ENCODE assay signal across 8 cellular contexts in genomic region chr6:73523434-73524123, GRCh38. TPM values are rescaled to one million over a fixed set of nuclear protein-coding genes. Genes with fewer than 3 reads are reported as not detected.
DNase-seq lines count a peak whose midpoint lies in the region; ATAC-seq and TF ChIP-seq lines count a peak whose summit lies in the region.

No MANE protein-coding gene starts in this region.

- no peak overlapping the region for H3K9ac ChIP-seq in SK-N-MC (ENCODE audit: insufficient read length)
- peak overlapping the region; percentile 90 for H3K9ac ChIP-seq in skeletal muscle satellite cell (ENCODE audit: low read depth, low read length)

- no peaks in the 10 kb centered on the region for H3K27me3 ChIP-seq in skeletal muscle satellite cell (ENCODE audit: control insufficient read depth, insufficient read depth, low read length)

- H3K36me3 Mint-ChIP-seq in CD14-positive monocyte, result peaks cover 15 to 16% of the 10 kb centered on the region in 2 donors

- H3K4me3 Mint-ChIP-seq in CD14-positive monocyte, result peak overlapping the region; percentile 88 to 95

- H3K4me2 ChIP-seq in skeletal muscle satellite cell (ENCODE audit: low read length), result peak overlapping the region; percentile 90

- no peak for TF ChIP-seq CTCF in CD14-positive monocyte (IDR thresholded peaks at IDR 0.05)

- ATAC-seq in GM19372 (IDR thresholded peaks at IDR 0.05; ENCODE audit: low read depth, unreplicated experiment) (peak; percentile 37), HG03460 (IDR thresholded peaks at IDR 0.05; ENCODE audit: unreplicated experiment) (peak; percentile 41)

- peaks cover 43% of the 10 kb centered on the region for H3K4me1 ChIP-seq in skeletal muscle satellite cell (ENCODE audit: control insufficient read depth, insufficient read depth, low read length)

- H3K4me3 ChIP-seq in SK-N-MC (no peak overlapping the region), skeletal muscle satellite cell (ENCODE audit: low read length) (peak overlapping the region; percentile 75)

- peaks cover 0 to 2% (median 0%) of the 10 kb centered on the region in 7 donors for H3K9me3 Mint-ChIP-seq in CD14-positive monocyte

- DNase-seq in CD14-positive monocyte (ENCODE audit: low spot score) (peak; percentile 78), SK-N-MC (ENCODE audit: low read depth, low spot score) (no peak), hypothalamus (lab: John Stamatoyannopoulos, UW) (peak in 28 of 51 donors; percentile 3 to 55 (median 24)), HPDE6-E6E7 (ENCODE audit: extremely low spot score) (no peak)
- peak; percentile 49 for DNase-seq in activated naive CD8-positive, alpha-beta T cell treated with anti-CD3 and anti-CD28 coated beads, Interleukin-2, amount 50 U/mL, for 16 hours (ENCODE audit: low read depth, low spot score)

- peaks cover 29% of the 10 kb centered on the region for H3K4me1 Mint-ChIP-seq in CD14-positive monocyte

- H3K9me3 ChIP-seq in SK-N-MC (ENCODE audit: low read depth, low read length), result peaks cover 13% of the 10 kb centered on the region; the same call in 1 of the 2 replicates
- H3K9me3 ChIP-seq in skeletal muscle satellite cell (replicated peaks; ENCODE audit: low read length), result no peaks in the 10 kb centered on the region

- H3K27ac ChIP-seq in SK-N-MC, result peak overlapping the region; percentile 4; the same call in 1 of the 2 replicates

- intact Hi-C loops in CD14-positive monocyte (cut with micrococcal nuclease), result loop anchor here in 1 of 2 donors (5.0 kb wide), 1 partner anchor 129 kb away; the partner anchor contains the start of gene SLC17A5

- H3K27ac Mint-ChIP-seq in CD14-positive monocyte, result peak overlapping the region; percentile 88 to 100 (median 99)

- H3K27me3 Mint-ChIP-seq in CD14-positive monocyte (ENCODE audit: low read depth in 3 of 3), result peaks cover 0 to 4% (median 4%) of the 10 kb centered on the region in 3 donors

- H3K36me3 ChIP-seq in SK-N-MC (ENCODE audit: insufficient read depth, low read length) (peaks cover 22% of the 10 kb centered on the region), skeletal muscle satellite cell (ENCODE audit: insufficient read depth, low read length) (peaks cover 21% of the 10 kb centered on the region)

RNA-seq across cellular contexts. Expression of gene EEF1A1, which starts 2.7 kb away (rescaled TPM):
- polyA plus RNA-seq in CD14-positive monocyte, result 1,000 to 10,000 TPM; 5,292 to 5,586 TPM
- total RNA-seq in skeletal muscle satellite cell (2012; rRNA removed), result 14,246 and 14,975 TPM in 2 replicates

Comparison
In these comparisons a context has a peak if more than half of its experiments do, and no peak if none do; other contexts are left out.
1. DNase-seq: peak in CD14-positive monocyte (single experiment), activated naive CD8-positive, alpha-beta T cell treated with anti-CD3 and anti-CD28 coated beads, Interleukin-2, amount 50 U/mL, for 16 hours (single experiment) and hypothalamus (28 of 51); none in SK-N-MC (single experiment) and HPDE6-E6E7 (single experiment).